In the genomic region with DNA sequence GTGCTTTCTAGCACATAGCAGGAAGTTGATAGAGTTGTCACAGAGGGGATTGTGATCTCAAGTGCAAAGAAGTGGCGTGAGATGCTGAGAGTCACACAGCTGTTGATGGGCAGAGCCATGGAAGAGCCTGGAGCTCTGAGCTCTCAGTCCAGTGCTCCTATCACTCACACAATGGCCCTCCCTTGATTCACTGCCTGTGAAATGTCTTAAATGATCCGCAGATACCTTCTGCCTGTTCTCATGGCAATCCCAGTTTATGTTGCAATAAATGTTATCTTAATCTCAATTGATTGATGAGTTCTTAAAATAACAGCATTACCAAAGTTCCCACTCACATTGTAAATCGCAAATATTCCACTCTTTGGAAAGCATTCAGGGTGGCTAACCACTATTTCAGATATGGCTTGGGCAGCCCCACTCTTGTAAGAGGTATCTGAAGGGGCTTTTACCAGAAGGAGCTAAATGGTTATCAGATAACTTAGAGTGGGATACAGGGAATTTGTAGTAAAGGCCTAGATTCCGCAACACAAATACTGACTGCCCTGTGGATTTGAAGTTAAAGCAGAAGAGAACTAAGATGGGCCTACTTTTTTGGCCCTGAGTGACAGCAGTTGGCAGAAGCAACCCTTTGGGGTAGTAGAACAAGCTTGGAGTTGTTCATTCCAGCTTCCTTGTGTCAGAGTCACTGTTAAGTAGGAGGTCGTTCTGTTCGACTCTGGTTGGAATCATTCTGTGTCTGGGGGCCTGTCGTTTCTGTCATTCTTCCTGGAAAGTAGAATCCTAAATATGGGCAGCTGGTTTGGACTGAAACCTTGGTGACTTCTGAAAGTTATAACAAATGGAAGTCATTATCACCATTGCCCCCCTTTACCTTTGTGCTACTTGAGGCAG, we compare ENCODE assay signal across 1 cellular context.
TF ChIP-seq lines count a peak whose summit lies in the region.

No MANE protein-coding gene starts in this region.

TF ChIP-seq in HepG2, 621 proteins besides CTCF, POLR2A, EP300 and RAD21 (continued from another document):
- TF ChIP-seq, protein P1, sequence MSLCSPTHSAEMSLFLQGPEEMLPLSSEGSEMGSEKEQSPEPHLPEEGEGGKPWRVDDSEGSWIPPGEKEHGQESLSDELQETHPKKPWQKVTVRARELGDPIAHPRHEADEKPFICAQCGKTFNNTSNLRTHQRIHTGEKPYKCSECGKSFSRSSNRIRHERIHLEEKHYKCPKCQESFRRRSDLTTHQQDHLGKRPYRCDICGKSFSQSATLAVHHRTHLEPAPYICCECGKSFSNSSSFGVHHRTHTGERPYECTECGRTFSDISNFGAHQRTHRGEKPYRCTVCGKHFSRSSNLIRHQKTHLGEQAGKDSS (CRISPR knock-in tag; IDR thresholded peaks at IDR 0.05; ENCODE audit: borderline replicate concordance, low read depth): peak; percentile 64; the same call in 1 of the 2 replicates
- TF ChIP-seq TOPORS (CRISPR knock-in tag; IDR thresholded peaks at IDR 0.05) (0 out of 2 replicates have a peak, but pooled peaks have one; percentile 10), ISL2 (CRISPR knock-in tag; IDR thresholded peaks at IDR 0.05) (no peak), ZC3H4 (CRISPR knock-in tag; IDR thresholded peaks at IDR 0.05; ENCODE audit: borderline replicate concordance) (no peak), ZNF569 (CRISPR knock-in tag; IDR thresholded peaks at IDR 0.05; ENCODE audit: borderline replicate concordance) (peak; percentile 13; the same call in 1 of the 2 replicates), AGO1 (IDR thresholded peaks at IDR 0.05; ENCODE audit: low read depth, low read length, poor library complexity, severe bottlenecking) (no peak), ZNF776 (CRISPR knock-in tag; IDR thresholded peaks at IDR 0.05) (no peak), ZNF446 (CRISPR knock-in tag; IDR thresholded peaks at IDR 0.05) (no peak), SNAI1 (CRISPR knock-in tag; IDR thresholded peaks at IDR 0.05; ENCODE audit: borderline replicate concordance) (no peak), ZNF549 (CRISPR knock-in tag; IDR thresholded peaks at IDR 0.05) (no peak), PHF20 (CRISPR knock-in tag; IDR thresholded peaks at IDR 0.05) (0 out of 2 replicates have a peak, but pooled peaks have one; percentile 16)
- TF ChIP-seq, protein P2, sequence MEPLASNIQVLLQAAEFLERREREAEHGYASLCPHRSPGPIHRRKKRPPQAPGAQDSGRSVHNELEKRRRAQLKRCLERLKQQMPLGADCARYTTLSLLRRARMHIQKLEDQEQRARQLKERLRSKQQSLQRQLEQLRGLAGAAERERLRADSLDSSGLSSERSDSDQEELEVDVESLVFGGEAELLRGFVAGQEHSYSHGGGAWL (CRISPR knock-in tag; IDR thresholded peaks at IDR 0.05): no peak
- TF ChIP-seq, protein P3, sequence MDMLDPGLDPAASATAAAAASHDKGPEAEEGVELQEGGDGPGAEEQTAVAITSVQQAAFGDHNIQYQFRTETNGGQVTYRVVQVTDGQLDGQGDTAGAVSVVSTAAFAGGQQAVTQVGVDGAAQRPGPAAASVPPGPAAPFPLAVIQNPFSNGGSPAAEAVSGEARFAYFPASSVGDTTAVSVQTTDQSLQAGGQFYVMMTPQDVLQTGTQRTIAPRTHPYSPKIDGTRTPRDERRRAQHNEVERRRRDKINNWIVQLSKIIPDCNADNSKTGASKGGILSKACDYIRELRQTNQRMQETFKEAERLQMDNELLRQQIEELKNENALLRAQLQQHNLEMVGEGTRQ (IDR thresholded peaks at IDR 0.05; ENCODE audit: low read depth, low read length): no peak
- TF ChIP-seq, protein P3 (CRISPR knock-in tag; IDR thresholded peaks at IDR 0.05; ENCODE audit: borderline replicate concordance): no peak
- TF ChIP-seq, protein P4, sequence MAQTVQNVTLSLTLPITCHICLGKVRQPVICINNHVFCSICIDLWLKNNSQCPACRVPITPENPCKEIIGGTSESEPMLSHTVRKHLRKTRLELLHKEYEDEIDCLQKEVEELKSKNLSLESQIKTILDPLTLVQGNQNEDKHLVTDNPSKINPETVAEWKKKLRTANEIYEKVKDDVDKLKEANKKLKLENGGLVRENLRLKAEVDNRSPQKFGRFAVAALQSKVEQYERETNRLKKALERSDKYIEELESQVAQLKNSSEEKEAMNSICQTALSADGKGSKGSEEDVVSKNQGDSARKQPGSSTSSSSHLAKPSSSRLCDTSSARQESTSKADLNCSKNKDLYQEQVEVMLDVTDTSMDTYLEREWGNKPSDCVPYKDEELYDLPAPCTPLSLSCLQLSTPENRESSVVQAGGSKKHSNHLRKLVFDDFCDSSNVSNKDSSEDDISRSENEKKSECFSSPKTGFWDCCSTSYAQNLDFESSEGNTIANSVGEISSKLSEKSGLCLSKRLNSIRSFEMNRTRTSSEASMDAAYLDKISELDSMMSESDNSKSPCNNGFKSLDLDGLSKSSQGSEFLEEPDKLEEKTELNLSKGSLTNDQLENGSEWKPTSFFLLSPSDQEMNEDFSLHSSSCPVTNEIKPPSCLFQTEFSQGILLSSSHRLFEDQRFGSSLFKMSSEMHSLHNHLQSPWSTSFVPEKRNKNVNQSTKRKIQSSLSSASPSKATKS (CRISPR knock-in tag; IDR thresholded peaks at IDR 0.05): no peak
- TF ChIP-seq, protein P5, sequence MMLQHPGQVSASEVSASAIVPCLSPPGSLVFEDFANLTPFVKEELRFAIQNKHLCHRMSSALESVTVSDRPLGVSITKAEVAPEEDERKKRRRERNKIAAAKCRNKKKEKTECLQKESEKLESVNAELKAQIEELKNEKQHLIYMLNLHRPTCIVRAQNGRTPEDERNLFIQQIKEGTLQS (CRISPR knock-in tag; IDR thresholded peaks at IDR 0.05): no peak
